25 cellular contexts compared by ENCODE assay signal in the genomic region with DNA sequence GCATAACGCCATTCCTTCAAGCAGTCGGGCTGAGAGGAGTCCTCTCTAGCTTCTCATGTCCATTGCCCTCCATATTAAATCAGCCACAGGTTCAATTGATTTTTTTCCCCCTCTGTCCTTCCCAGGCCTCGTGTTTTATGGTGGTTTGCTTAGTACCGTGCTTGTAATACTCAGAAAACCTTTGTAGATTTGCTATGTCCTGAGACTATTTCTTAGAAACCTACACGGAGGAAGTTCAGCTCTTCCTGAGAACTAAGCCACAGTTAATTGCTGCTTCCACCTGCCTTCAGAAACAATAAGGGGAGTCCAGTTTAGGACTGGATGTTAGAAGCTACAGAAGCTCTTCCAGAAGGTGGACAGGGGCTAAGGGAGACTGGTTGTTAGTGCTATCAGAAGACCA.
"Had no signal": no experiment of that assay in that cellular context is flagged by ENCODE, and none has a peak within 500 bp of the region (broad histone marks: within the 10 kb centered on the region; RNA-seq: fewer than 3 reads in every experiment).

No MANE protein-coding gene starts in this region.

- H3K9me3 Mint-ChIP-seq: activated naive CD4-positive, alpha-beta T cell treated with anti-CD3 and anti-CD28 coated beads for 36 hours; activated T-helper 1 cell treated with anti-CD3 and anti-CD28 coated beads, Interleukin-12 subunit alpha, Interleukin-12 subunit beta, Interleukin-2, Interleukin-4 antibody, amounts not matched to agents 30 ng/mL and 10 ng/mL and 1 ng/mL, durations not matched to agents 14 hours and 24 hours and 36 hours; central memory CD8-positive, alpha-beta T cell; natural killer cell treated with Interleukin-12 subunit alpha and Interleukin-12 subunit beta and Interleukin-15 and Interleukin-18, amount 100 ng/mL, for 72 hours had no signal

- H3K27ac Mint-ChIP-seq: activated naive CD4-positive, alpha-beta T cell treated with anti-CD3 and anti-CD28 coated beads for 36 hours; activated T-helper 1 cell treated with anti-CD3 and anti-CD28 coated beads, Interleukin-12 subunit alpha, Interleukin-12 subunit beta, Interleukin-2, Interleukin-4 antibody, amounts not matched to agents 30 ng/mL and 10 ng/mL and 1 ng/mL, durations not matched to agents 14 hours and 24 hours and 36 hours; natural killer cell treated with Interleukin-12 subunit alpha and Interleukin-12 subunit beta and Interleukin-15 and Interleukin-18, amount 100 ng/mL, for 72 hours; T-helper 17 cell had no signal

- ATAC-seq: heart right ventricle; natural killer cell treated with Interleukin-12 subunit alpha and Interleukin-12 subunit beta and Interleukin-15 and Interleukin-18, amount 100 ng/mL, for 72 hours; pancreas; T-helper 17 cell had no signal

- H3K36me3 Mint-ChIP-seq: natural killer cell treated with Interleukin-12 subunit alpha and Interleukin-12 subunit beta and Interleukin-15 and Interleukin-18, amount 100 ng/mL, for 72 hours had no signal

- H3K4me3 ChIP-seq: esophagus squamous epithelium, heart right ventricle, left ventricle myocardium inferior, lung, pancreas, right atrium auricular region, smooth muscle cell, tibial nerve had no signal

- H3K27ac ChIP-seq: epithelial cell of prostate, esophagus squamous epithelium, heart right ventricle, left ventricle myocardium inferior, pancreas, right atrium auricular region, tibial nerve had no signal

- H3K36me3 ChIP-seq: esophagus squamous epithelium, heart right ventricle, left ventricle myocardium inferior, pancreas, right atrium auricular region, tibial nerve had no signal

- H3K4me3 Mint-ChIP-seq: activated naive CD4-positive, alpha-beta T cell treated with anti-CD3 and anti-CD28 coated beads for 36 hours; activated T-helper 1 cell treated with anti-CD3 and anti-CD28 coated beads, Interleukin-12 subunit alpha, Interleukin-12 subunit beta, Interleukin-2, Interleukin-4 antibody, amounts not matched to agents 30 ng/mL and 10 ng/mL and 1 ng/mL, durations not matched to agents 14 hours and 24 hours and 36 hours; central memory CD8-positive, alpha-beta T cell; natural killer cell treated with Interleukin-12 subunit alpha and Interleukin-12 subunit beta and Interleukin-15 and Interleukin-18, amount 100 ng/mL, for 72 hours; T-helper 17 cell had no signal

- H3K27me3 Mint-ChIP-seq: central memory CD8-positive, alpha-beta T cell had no signal

- DNase-seq: activated CD4-positive, alpha-beta T cell treated with anti-CD3 and anti-CD28 coated beads, Interleukin-2, amount 50 U/mL, for 1 hour; activated CD4-positive, CD25-positive, alpha-beta regulatory T cell treated with anti-CD3 and anti-CD28 coated beads, Interleukin-2, amount 50 U/mL, for 72 hours; activated effector memory CD4-positive, alpha-beta T cell treated with anti-CD3 and anti-CD28 coated beads, Interleukin-2, amount 50 U/mL, for 16 hours; activated naive CD4-positive, alpha-beta T cell treated with anti-CD3 and anti-CD28 coated beads for 36 hours; activated T-cell treated with anti-CD3 and anti-CD28 coated beads, Interleukin-2, amount 50 U/mL, for 1 hour; amygdala; dermis blood vessel endothelial cell; effector CD4-positive, alpha-beta T cell; esophagus squamous epithelium; foreskin melanocyte; heart right ventricle; left ventricle myocardium inferior; mesendoderm; pancreas; stimulated activated CD4-positive, alpha-beta T cell treated with anti-CD3 and anti-CD28 coated beads, Interleukin-1b, Interleukin-23, amount 100 ng/mL, for 48 hours; stimulated activated naive CD4-positive, alpha-beta T cell; T-helper 17 cell had no signal

- H3K4me1 Mint-ChIP-seq: central memory CD8-positive, alpha-beta T cell; T-helper 17 cell had no signal

- H3K27me3 ChIP-seq: esophagus squamous epithelium, heart right ventricle, right atrium auricular region, tibial nerve had no signal
